Comparison of ENCODE assay signal across 8 cellular contexts in genomic region chr2:28716265-28716865, GRCh38. TPM values are rescaled to one million over a fixed set of nuclear protein-coding genes. Genes with fewer than 3 reads are reported as not detected.
DNase-seq lines count a peak whose midpoint lies in the region; ATAC-seq and TF ChIP-seq lines count a peak whose summit lies in the region.

No MANE protein-coding gene starts in this region.

- H4K20me1 ChIP-seq in Loucy (ENCODE audit: insufficient read depth, low read length, poor library complexity, severe bottlenecking), result no peaks in the 10 kb centered on the region

- no peaks in the 10 kb centered on the region for H3K79me2 ChIP-seq in Loucy (ENCODE audit: insufficient read depth, low read length)

- DNase-seq in G401 (ENCODE audit: low spot score) (peak; percentile 25), T1000 (lab: John Stamatoyannopoulos, UW) (peak; percentile 43), germinal center (ENCODE audit: low spot score) (peak; percentile 25), pons (ENCODE audit: low spot score) (peak; percentile 81)
- no peak for DNase-seq in activated T-cell treated with anti-CD3 and anti-CD28 coated beads, Interleukin-2, amount 50 U/mL, for 48 hours
- no peak for DNase-seq in activated CD8-positive, alpha-beta memory T cell treated with anti-CD3 and anti-CD28 coated beads for 24 hours

- peak overlapping the region; percentile 45; the same call in 1 of the 2 replicates for H2AFZ ChIP-seq in Loucy (ENCODE audit: low read length)

- no peaks in the 10 kb centered on the region for H3K9me3 ChIP-seq in Loucy (ENCODE audit: insufficient read depth, low read depth, low read length)

- ATAC-seq in HG03045 (IDR thresholded peaks at IDR 0.05; ENCODE audit: unreplicated experiment), result no peak

- TF ChIP-seq CTCF in Loucy (conservative IDR thresholded peaks at IDR 0.05; ENCODE audit: low read length), result no peak

- in situ Hi-C loops in G401 (cut with HindIII; ENCODE audit: low sequenced_read_pairs), result no loop called here

- H3F3A ChIP-seq in Loucy (ENCODE audit: low read depth), result no peaks in the 10 kb centered on the region

- peaks cover 5% of the 10 kb centered on the region for H3K4me1 ChIP-seq in Loucy (ENCODE audit: insufficient read depth, low read length, poor library complexity, severe bottlenecking)

- H3K9ac ChIP-seq in Loucy (ENCODE audit: low read depth, low read length, poor library complexity, severe bottlenecking), result no peak overlapping the region

- no peaks in the 10 kb centered on the region for H3K27me3 ChIP-seq in Loucy (ENCODE audit: insufficient read depth, low read length, poor library complexity, severe bottlenecking)

- no peaks in the 10 kb centered on the region for H3K36me3 ChIP-seq in Loucy (ENCODE audit: insufficient read depth, low read length)

- no peaks in the 10 kb centered on the region for H3K9me2 ChIP-seq in Loucy (replicated peaks; ENCODE audit: low read depth, low read length)

- no peak overlapping the region for H3K4me2 ChIP-seq in Loucy (ENCODE audit: low read depth, low read length, poor library complexity, severe bottlenecking)

- no peak overlapping the region for H3K4me3 ChIP-seq in Loucy (ENCODE audit: low read length, poor library complexity, severe bottlenecking)

RNA-seq across cellular contexts. Expression of gene PPP1CB, which starts 35.3 kb away (rescaled TPM):
- total RNA-seq in G401 (2014; rRNA removed; shearing (Covaris generic)), result 103 and 141 TPM in 2 replicates

Comparison
In these comparisons a context has a peak if more than half of its experiments do, and no peak if none do; other contexts are left out.
1. DNase-seq: peak in G401 (single experiment), T1000 (single experiment), germinal center (single experiment) and pons (single experiment); none in activated T-cell treated with anti-CD3 and anti-CD28 coated beads, Interleukin-2, amount 50 U/mL, for 48 hours (0 of 2) and activated CD8-positive, alpha-beta memory T cell treated with anti-CD3 and anti-CD28 coated beads for 24 hours (single experiment).